8 cellular contexts compared by ENCODE assay signal in the genomic region with DNA sequence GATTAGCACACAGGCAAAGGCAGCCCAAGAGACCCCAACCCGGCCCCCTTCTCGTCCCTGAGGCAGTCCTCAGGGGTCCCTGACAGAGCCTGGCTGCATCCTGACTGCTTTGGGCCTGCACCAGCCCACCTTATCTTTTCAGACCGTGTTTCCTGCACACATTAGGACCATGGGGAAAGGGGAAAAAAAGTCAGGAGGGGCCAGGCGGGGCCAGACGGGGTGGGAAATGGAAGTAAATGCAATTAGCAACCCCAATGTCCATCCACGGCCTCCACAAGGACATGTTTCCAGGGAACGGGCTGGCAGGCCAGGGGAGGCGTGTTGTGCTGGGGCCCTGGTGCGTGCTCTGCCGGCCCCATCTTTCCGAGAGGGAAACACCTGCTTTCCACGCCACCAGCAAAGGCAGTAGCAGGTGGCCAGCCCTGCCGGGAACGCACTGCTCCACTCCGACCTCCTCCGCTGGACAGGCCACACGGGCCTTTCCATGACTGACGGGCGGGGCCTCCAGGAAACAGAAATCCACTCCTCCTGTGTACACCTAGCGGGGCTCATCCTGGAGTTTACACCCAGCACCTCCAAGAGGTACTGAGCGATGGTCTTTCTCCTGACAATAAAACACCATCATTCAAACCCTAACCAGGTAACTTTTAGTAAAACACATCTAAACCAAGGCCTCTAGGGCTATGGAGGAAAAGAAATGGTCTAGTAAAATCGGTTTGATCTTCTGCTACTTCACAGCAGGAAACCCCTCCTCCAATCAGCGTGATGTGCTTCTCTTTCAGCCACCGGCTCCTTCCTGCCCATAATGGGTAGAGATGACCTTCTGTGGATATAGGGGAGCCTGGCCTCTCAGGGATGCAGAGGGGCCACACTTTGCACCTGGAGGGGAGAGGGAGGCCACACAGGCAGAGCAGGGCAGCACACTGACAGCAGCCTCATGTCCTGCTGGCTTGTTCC. TPM values are rescaled to one million over a fixed set of nuclear protein-coding genes. Genes with fewer than 3 reads are reported as not detected.
DNase-seq lines count a peak whose midpoint lies in the region; ATAC-seq, FAIRE-seq and TF ChIP-seq lines count a peak whose summit lies in the region.

No MANE protein-coding gene starts in this region.

- peak overlapping the region; percentile 66 for H3K4me3 Mint-ChIP-seq in activated T-helper 2 cell treated with anti-CD3 and anti-CD28 coated beads, Interferon-gamma antibody, Interleukin-2, Interleukin-4, amounts not matched to agents 10 μg/mL and 5 μg/mL and 100 μg/mL, durations not matched to agents 14 hours and 24 hours and 36 hours (ENCODE audit: low read depth)

- no peak overlapping the region for H3K4me3 ChIP-seq in right cardiac atrium (ENCODE audit: low read length)
- peak overlapping the region in 1 of 2 donors; percentile 38 for H3K4me3 ChIP-seq in small intestine (ENCODE audit: low read depth in 1 of 2, low read length in 2 of 2)

- H3K9me3 ChIP-seq in right cardiac atrium (ENCODE audit: control insufficient read depth, low read length) (no peaks in the 10 kb centered on the region), small intestine (ENCODE audit: control insufficient read depth, low read depth) (no peaks in the 10 kb centered on the region)

- peak in 1 of 2 donors; percentile 7 for ATAC-seq in right cardiac atrium
- no peak for ATAC-seq in HG03342 (IDR thresholded peaks at IDR 0.05; ENCODE audit: unreplicated experiment)

- 48% methylated on average over 24 of the region's 24 CpGs for WGBS in right cardiac atrium
- WGBS in small intestine, 3 donors: 23 to 44% (median 31%) methylated on average over 23 to 24 of the region's 24 CpGs

- no peaks in the 10 kb centered on the region for H3K27me3 ChIP-seq in right cardiac atrium (ENCODE audit: control insufficient read depth, insufficient read depth)
- no peaks in the 10 kb centered on the region for H3K27me3 ChIP-seq in small intestine (ENCODE audit: control insufficient read depth in 2 of 2, insufficient read depth in 2 of 2, low read length in 2 of 2)

- H3K4me1 Mint-ChIP-seq in activated T-helper 2 cell treated with anti-CD3 and anti-CD28 coated beads, Interferon-gamma antibody, Interleukin-2, Interleukin-4, amounts not matched to agents 10 μg/mL and 5 μg/mL and 100 μg/mL, durations not matched to agents 14 hours and 24 hours and 36 hours (ENCODE audit: low read depth): peaks cover 64% of the 10 kb centered on the region

- H3K36me3 Mint-ChIP-seq in activated T-helper 2 cell treated with anti-CD3 and anti-CD28 coated beads, Interferon-gamma antibody, Interleukin-2, Interleukin-4, amounts not matched to agents 10 μg/mL and 5 μg/mL and 100 μg/mL, durations not matched to agents 14 hours and 24 hours and 36 hours (ENCODE audit: low read depth): peaks cover 80% of the 10 kb centered on the region

- peaks cover 30% of the 10 kb centered on the region for H3K4me1 ChIP-seq in right cardiac atrium (ENCODE audit: control insufficient read depth, insufficient read depth, low read length)
- peaks cover 18 to 35% of the 10 kb centered on the region in 2 donors for H3K4me1 ChIP-seq in small intestine (ENCODE audit: control insufficient read depth in 2 of 2, insufficient read depth in 1 of 2, low read depth in 1 of 2, low read length in 1 of 2)

- H3K9me3 Mint-ChIP-seq in activated T-helper 2 cell treated with anti-CD3 and anti-CD28 coated beads, Interferon-gamma antibody, Interleukin-2, Interleukin-4, amounts not matched to agents 10 μg/mL and 5 μg/mL and 100 μg/mL, durations not matched to agents 14 hours and 24 hours and 36 hours: peaks cover 6% of the 10 kb centered on the region

- H3K27ac ChIP-seq in right cardiac atrium (ENCODE audit: low read length) (peak overlapping the region; percentile 90), small intestine (ENCODE audit: low read depth in 1 of 2, low read length in 1 of 2) (peak overlapping the region; percentile 64 to 79)

- peak; percentile 36 for DNase-seq in GM13976 (ENCODE audit: low spot score)
- no peak for DNase-seq in activated T-helper 2 cell treated with anti-CD3 and anti-CD28 coated beads, Interferon-gamma antibody, Interleukin-2, Interleukin-4, amounts not matched to agents 10 μg/mL and 5 μg/mL and 100 μg/mL, durations not matched to agents 14 hours and 24 hours and 36 hours (ENCODE audit: low spot score)
- peak in 1 of 3 donors; percentile 60 for DNase-seq in right cardiac atrium
- peak; percentile 64 for DNase-seq in small intestine
- no peak for DNase-seq in NCI-H446 treated with DMSO at 0.1 percent for 48 hours (lab: John Stamatoyannopoulos, UW)
- DNase-seq in NCI-H446 (lab: John Stamatoyannopoulos, UW): no peak
- no peak for DNase-seq in activated CD8-positive, alpha-beta memory T cell treated with anti-CD3 and anti-CD28 coated beads, Interleukin-2, amount 50 U/mL, for 4 hours

- H3K36me3 ChIP-seq in small intestine (ENCODE audit: control insufficient read depth in 2 of 2, insufficient read depth in 2 of 2, low read length in 2 of 2): peaks cover 0 to 2% of the 10 kb centered on the region in 2 donors

- no peak for FAIRE-seq in small intestine (lab: Jason Lieb, UNC)

- no peak for TF ChIP-seq CTCF in GM13976 (IDR thresholded peaks at IDR 0.05; ENCODE audit: borderline replicate concordance, control extremely low read depth, extremely low read depth, insufficient read depth, missing control alignments)

- no peaks in the 10 kb centered on the region for H3K27me3 Mint-ChIP-seq in activated T-helper 2 cell treated with anti-CD3 and anti-CD28 coated beads, Interferon-gamma antibody, Interleukin-2, Interleukin-4, amounts not matched to agents 10 μg/mL and 5 μg/mL and 100 μg/mL, durations not matched to agents 14 hours and 24 hours and 36 hours (ENCODE audit: low read depth)

- intact Hi-C loops in activated T-helper 2 cell treated with anti-CD3 and anti-CD28 coated beads, Interferon-gamma antibody, Interleukin-2, Interleukin-4, amounts not matched to agents 10 μg/mL and 5 μg/mL and 100 μg/mL, durations not matched to agents 14 hours and 24 hours and 36 hours (cut with micrococcal nuclease): loop anchor here (10.0 kb wide), 1 partner anchor 624 kb away; a partner anchor contains a TSS
- intact Hi-C loops in right cardiac atrium (cut with DNase I): no loop called here

- peak overlapping the region; percentile 76 for H3K27ac Mint-ChIP-seq in activated T-helper 2 cell treated with anti-CD3 and anti-CD28 coated beads, Interferon-gamma antibody, Interleukin-2, Interleukin-4, amounts not matched to agents 10 μg/mL and 5 μg/mL and 100 μg/mL, durations not matched to agents 14 hours and 24 hours and 36 hours

- in situ Hi-C loops in GM13976 (cut with MboI; ENCODE audit: low sequenced_read_pairs, unreplicated experiment): no loop called here

RNA-seq across cellular contexts. Expression of a gene that starts 7.2 kb away (rescaled TPM):
- total RNA-seq in activated T-helper 2 cell treated with anti-CD3 and anti-CD28 coated beads, Interferon-gamma antibody, Interleukin-2, Interleukin-4, amounts not matched to agents 10 μg/mL and 5 μg/mL and 100 μg/mL, durations not matched to agents 14 hours and 24 hours and 36 hours: 107 TPM in 2 replicates
- 10 to 100 TPM; 23.4 to 35.3 (median 31.4) TPM for total RNA-seq in right cardiac atrium
- polyA plus RNA-seq in right cardiac atrium: 20.8 TPM
- 10 to 100 TPM; 31.3 to 35.9 (median 33.1) TPM for polyA plus RNA-seq in small intestine

RNA-seq across cellular contexts. Expression of a gene that starts 26.7 kb away (rescaled TPM):
- total RNA-seq in activated T-helper 2 cell treated with anti-CD3 and anti-CD28 coated beads, Interferon-gamma antibody, Interleukin-2, Interleukin-4, amounts not matched to agents 10 μg/mL and 5 μg/mL and 100 μg/mL, durations not matched to agents 14 hours and 24 hours and 36 hours: 0.07 and 0.32 TPM in 2 replicates
- total RNA-seq in right cardiac atrium: 1 to 10 TPM in 1 of 4 donors, under 1 TPM in 3; 0.39 to 2.3 (median 0.78) TPM
- polyA plus RNA-seq in right cardiac atrium: 0.36 TPM
- 10 to 100 TPM; 12.1 to 36.5 (median 27.0) TPM for polyA plus RNA-seq in small intestine

RNA-seq across cellular contexts. Expression of a gene that starts 45.8 kb away (rescaled TPM):
- total RNA-seq in activated T-helper 2 cell treated with anti-CD3 and anti-CD28 coated beads, Interferon-gamma antibody, Interleukin-2, Interleukin-4, amounts not matched to agents 10 μg/mL and 5 μg/mL and 100 μg/mL, durations not matched to agents 14 hours and 24 hours and 36 hours: 20.7 and 26.1 TPM in 2 replicates
- total RNA-seq in right cardiac atrium: 10 to 100 TPM; 13.3 to 17.9 (median 15.3) TPM
- polyA plus RNA-seq in right cardiac atrium: 13.6 TPM
- 10 to 100 TPM; 18.0 to 35.7 (median 28.2) TPM for polyA plus RNA-seq in small intestine

RNA-seq across cellular contexts. Expression of a gene that starts 53.3 kb away (rescaled TPM):
- 13.6 and 16.1 TPM in 2 replicates for total RNA-seq in activated T-helper 2 cell treated with anti-CD3 and anti-CD28 coated beads, Interferon-gamma antibody, Interleukin-2, Interleukin-4, amounts not matched to agents 10 μg/mL and 5 μg/mL and 100 μg/mL, durations not matched to agents 14 hours and 24 hours and 36 hours
- 10 to 100 TPM; 21.7 to 28.0 (median 24.6) TPM for total RNA-seq in right cardiac atrium
- polyA plus RNA-seq in right cardiac atrium (28.9 TPM), small intestine (10 to 100 TPM; 13.2 to 15.9 (median 14.0) TPM)

Comparison
In these comparisons a context has a peak if more than half of its experiments do, and no peak if none do; other contexts are left out.
1. DNase-seq: peak in GM13976 (single experiment) and small intestine (single experiment); none in activated T-helper 2 cell treated with anti-CD3 and anti-CD28 coated beads, Interferon-gamma antibody, Interleukin-2, Interleukin-4, amounts not matched to agents 10 μg/mL and 5 μg/mL and 100 μg/mL, durations not matched to agents 14 hours and 24 hours and 36 hours (single experiment), NCI-H446 treated with DMSO at 0.1 percent for 48 hours (single experiment), NCI-H446 (0 of 2) and activated CD8-positive, alpha-beta memory T cell treated with anti-CD3 and anti-CD28 coated beads, Interleukin-2, amount 50 U/mL, for 4 hours (single experiment).